In genomic region chr12:101407438-101408345, GRCh38 we compare ENCODE assay signal across 8 cellular contexts. TPM values are rescaled to one million over a fixed set of nuclear protein-coding genes. Genes with fewer than 3 reads are reported as not detected.
DNase-seq lines count a peak whose midpoint lies in the region; ATAC-seq and TF ChIP-seq lines count a peak whose summit lies in the region.

ARL1 (minus strand) TSS chr12:101407772; CDS start chr12:101407645, 127 bp downstream.

- H3K36me3 ChIP-seq in Peyer's patch (peaks cover 0 to 2% (median 0%) of the 10 kb centered on the region in 3 donors), esophagus muscularis mucosa (peaks cover 0 to 4% (median 0%) of the 10 kb centered on the region in 4 donors)

- H3K27me3 ChIP-seq in Peyer's patch: no peaks in the 10 kb centered on the region
- no peaks in the 10 kb centered on the region for H3K27me3 ChIP-seq in esophagus muscularis mucosa

- H3K4me3 ChIP-seq in Jurkat, Clone E6-1 (ENCODE audit: low read length): peak within 1 kb of the TSS; percentile 90
- H3K4me3 ChIP-seq in Peyer's patch (peak within 1 kb of the TSS; percentile 73 to 93 (median 87)), esophagus muscularis mucosa (peak within 1 kb of the TSS; percentile 73 to 92 (median 82))

- TF ChIP-seq CTCF in Peyer's patch (IDR thresholded peaks at IDR 0.05): peak in 2 of 6 experiments; percentile 2 to 10
- TF ChIP-seq CTCF in esophagus muscularis mucosa (IDR thresholded peaks at IDR 0.05): no peak

- intact Hi-C loops in esophagus muscularis mucosa (cut with DNase I): no loop called here

- TF ChIP-seq EP300 in esophagus muscularis mucosa (IDR thresholded peaks at IDR 0.05): no peak

- peak; percentile 75 for ATAC-seq in GM21717 (IDR thresholded peaks at IDR 0.05; ENCODE audit: unreplicated experiment)

- TF ChIP-seq POLR2A in Peyer's patch (IDR thresholded peaks at IDR 0.05): peak; percentile 23 to 24
- TF ChIP-seq POLR2A in esophagus muscularis mucosa (IDR thresholded peaks at IDR 0.05; ENCODE audit: low read depth): no peak

- peak; percentile 78 for DNase-seq in DMS79 (lab: John Stamatoyannopoulos, UW)
- peak; percentile 80 for DNase-seq in Jurkat, Clone E6-1 (ENCODE audit: low read depth, low spot score)
- peak; percentile 77 to 93 (median 92) for DNase-seq in Peyer's patch
- peak; percentile 88 to 90 for DNase-seq in activated T-cell treated with anti-CD3 and anti-CD28 coated beads, Interleukin-2, amount 50 U/mL, for 48 hours
- DNase-seq in esophagus muscularis mucosa (ENCODE audit: extremely low spot score): peak; percentile 97
- peak; percentile 91 for DNase-seq in myocyte (ENCODE audit: low read depth)
- DNase-seq in stimulated activated CD8-positive, alpha-beta memory T cell treated with anti-CD3 and anti-CD28 coated beads, Interleukin-7, amount 100 ng/mL, for 4 hours (ENCODE audit: low read depth in 2 of 2): peak; percentile 68 to 76

- H3K4me1 ChIP-seq in Peyer's patch (peaks cover 0 to 28% (median 0%) of the 10 kb centered on the region in 4 donors), esophagus muscularis mucosa (peaks cover 23 to 39% (median 29%) of the 10 kb centered on the region in 4 donors)

- peak within 1 kb of the TSS; percentile 73 to 97 (median 88) for H3K27ac ChIP-seq in Peyer's patch
- H3K27ac ChIP-seq in esophagus muscularis mucosa (replicated peaks in 1 of 4): peak within 1 kb of the TSS; percentile 89 to 94 (median 90)

- under 1% methylated on average over 55 of the region's 71 CpGs for WGBS in esophagus muscularis mucosa

- no peaks in the 10 kb centered on the region for H3K9me3 ChIP-seq in Peyer's patch
- no peaks in the 10 kb centered on the region for H3K9me3 ChIP-seq in esophagus muscularis mucosa

RNA-seq across cellular contexts. Expression of gene ARL1, which starts in this region (rescaled TPM):
- 90.3 TPM for polyA plus RNA-seq in Jurkat, Clone E6-1 (2012; ENCODE audit: insufficient read depth, insufficient read length)
- total RNA-seq in Peyer's patch (10 to 100 TPM; 37.1 to 59.3 (median 50.6) TPM), esophagus muscularis mucosa (10 to 100 TPM; 48.5 to 63.1 (median 54.4) TPM), myocyte (73.6 and 117 TPM in 2 replicates)
- 123 TPM for polyA plus RNA-seq in myocyte (2012)

Comparison
In these comparisons a context has a peak if more than half of its experiments do, and no peak if none do; other contexts are left out.
1. Peak in every context shown above with its lines: DNase-seq, ATAC-seq, H3K4me3 ChIP-seq and H3K27ac ChIP-seq.